15 cellular contexts compared by ENCODE assay signal in the genomic region with DNA sequence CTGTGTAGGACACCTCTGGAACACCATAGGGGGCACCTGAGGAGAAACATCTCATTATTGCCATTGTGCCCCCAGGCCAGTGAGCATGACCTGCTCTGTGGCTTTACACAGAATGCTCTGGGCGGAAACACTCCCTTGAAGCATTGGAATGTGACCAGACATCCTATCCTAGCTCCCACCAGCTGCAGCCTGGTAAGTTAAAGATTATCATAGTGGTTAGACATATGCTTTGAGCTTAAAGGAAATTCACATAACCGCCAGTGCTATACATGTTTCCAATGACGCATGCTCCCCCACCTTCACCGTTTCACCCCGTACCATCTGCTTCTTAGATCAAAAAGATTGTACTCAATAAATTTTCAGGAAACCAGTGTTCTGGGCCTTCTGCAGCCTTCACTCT.
DNase-seq lines count a peak whose midpoint lies in the region; ATAC-seq lines count a peak whose summit lies in the region.
"Had no signal": no experiment of that assay in that cellular context is flagged by ENCODE, and none has a peak within 500 bp of the region (broad histone marks: within the 10 kb centered on the region; RNA-seq: fewer than 3 reads in every experiment).

No MANE protein-coding gene starts in this region.

- ATAC-seq in GM18511 (IDR thresholded peaks at IDR 0.05; ENCODE audit: unreplicated experiment) (peak; percentile 58), GM21723 (IDR thresholded peaks at IDR 0.05; ENCODE audit: unreplicated experiment) (no peak), HG03175 (IDR thresholded peaks at IDR 0.05; ENCODE audit: unreplicated experiment) (no peak)
- ATAC-seq: Panc1 had no signal

- DNase-seq in SW480 (ENCODE audit: low spot score), result peak; percentile 69
- peak; percentile 37 for DNase-seq in left kidney (ENCODE audit: low read depth, low spot score)
- no peak for DNase-seq in substantia nigra (lab: John Stamatoyannopoulos, UW)
- no peak for DNase-seq in superior temporal gyrus (ENCODE audit: extremely low spot score)
- DNase-seq: Kasumi-1, NCI-H1105 treated with DMSO at 0.1 percent for 48 hours, NCI-H187, NCI-H446 treated with DMSO at 0.1 percent for 48 hours, NCI-H82, Right ventricle myocardium superior had no signal

- peaks cover 24% of the 10 kb centered on the region; the same call in 1 of the 2 replicates for H3K4me1 ChIP-seq in BLaER1

- H3K4me2 ChIP-seq in BLaER1, result peak overlapping the region; percentile 12

- peak overlapping the region; percentile 78 for H3K27ac ChIP-seq in BLaER1
- H3K27ac ChIP-seq in substantia nigra (ENCODE audit: low read depth, low read length, poor library complexity, severe bottlenecking), result no peak overlapping the region

- no peaks in the 10 kb centered on the region for H4K20me1 ChIP-seq in BLaER1

- H3K36me3 ChIP-seq in BLaER1, result no peaks in the 10 kb centered on the region

- no peaks in the 10 kb centered on the region for H3K27me3 ChIP-seq in BLaER1

- no peak overlapping the region for H3K9ac ChIP-seq in BLaER1

- peaks cover 24% of the 10 kb centered on the region for H3K9me3 ChIP-seq in BLaER1

- H3K4me3 ChIP-seq in BLaER1, result no peak overlapping the region

Comparison
In these comparisons a context has a peak if more than half of its experiments do, and no peak if none do; other contexts are left out.
1. DNase-seq: peak in SW480 (single experiment) and left kidney (single experiment); none in substantia nigra (0 of 49) and superior temporal gyrus (single experiment).